Comparison of ENCODE assay signal across 20 cellular contexts in the genomic region with DNA sequence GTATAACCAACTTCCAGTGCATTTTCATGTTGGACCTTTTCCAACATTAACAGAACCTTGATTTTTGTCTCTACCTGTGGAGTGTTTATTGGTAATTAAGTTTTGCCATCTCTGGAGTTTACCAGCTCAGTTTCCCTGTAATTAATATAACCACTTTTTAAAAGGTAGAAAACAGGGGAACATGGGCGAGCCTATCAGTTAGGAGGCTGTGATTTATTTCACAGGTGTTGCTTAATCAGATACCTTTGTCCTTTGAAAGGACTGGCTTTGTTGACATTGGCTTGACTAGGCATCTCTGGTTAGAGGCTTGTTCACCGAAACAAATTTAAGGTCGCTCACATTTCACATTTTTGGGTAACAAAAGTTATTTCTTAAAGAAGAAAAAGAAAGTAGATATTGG. TPM values are rescaled to one million over a fixed set of nuclear protein-coding genes. Genes with fewer than 3 reads are reported as not detected.
DNase-seq lines count a peak whose midpoint lies in the region; ATAC-seq and TF ChIP-seq lines count a peak whose summit lies in the region.
"Had no signal": no experiment of that assay in that cellular context is flagged by ENCODE, and none has a peak within 500 bp of the region (broad histone marks: within the 10 kb centered on the region; RNA-seq: fewer than 3 reads in every experiment).

No MANE protein-coding gene starts in this region.

- H3K4me3 Mint-ChIP-seq in CD14-positive monocyte = no peak overlapping the region
- H3K4me3 Mint-ChIP-seq: activated T-cell treated with anti-CD3 and anti-CD28 coated beads, Interleukin-2, amount 50 U/mL, for 72 hours; IgD-negative memory B cell; immature natural killer cell; naive B cell had no signal

- H3K4me1 Mint-ChIP-seq in CD14-positive monocyte = no peaks in the 10 kb centered on the region
- H3K4me1 Mint-ChIP-seq: IgD-negative memory B cell, immature natural killer cell, naive B cell had no signal

- ATAC-seq in lower lobe of right lung (peak; percentile 68 to 78), GM18858 (IDR thresholded peaks at IDR 0.05; ENCODE audit: unreplicated experiment) (no peak)
- ATAC-seq: activated T-cell treated with anti-CD3 and anti-CD28 coated beads, Interleukin-2, amount 50 U/mL, for 72 hours; gastrocnemius medialis had no signal

- H3K36me3 ChIP-seq in lower lobe of right lung = no peaks in the 10 kb centered on the region
- H3K36me3 ChIP-seq: adrenal gland, gastrocnemius medialis, right atrium auricular region, upper lobe of left lung had no signal

- peak; percentile 22 for DNase-seq in NCI-H345 (lab: John Stamatoyannopoulos, UW)
- DNase-seq in NCI-H345 treated with DMSO at 0.1 percent for 48 hours (lab: John Stamatoyannopoulos, UW; ENCODE audit: unreplicated experiment) = no peak
- no peak for DNase-seq in lower lobe of right lung
- DNase-seq in CD14-positive monocyte (ENCODE audit: low spot score) = no peak
- DNase-seq in H4 (ENCODE audit: low spot score) = no peak
- no peak for DNase-seq in stimulated activated CD4-positive, alpha-beta T cell treated with anti-CD3 and anti-CD28 coated beads, Interleukin-4, amount 100 ng/mL, for 24 hours
- DNase-seq: activated CD4-positive, alpha-beta T cell treated with anti-CD3 and anti-CD28 coated beads, Interleukin-2, amount 50 U/mL, for 1 hour; activated T-cell treated with anti-CD3 and anti-CD28 coated beads, Interleukin-2, amount 50 U/mL, for 72 hours; adrenal gland; cerebellar nuclear complex; gastrocnemius medialis; immature natural killer cell; naive B cell; NCI-H187; T1000; upper lobe of left lung had no signal

- H3K4me3 ChIP-seq in lower lobe of right lung = peak overlapping the region; percentile 29
- H3K4me3 ChIP-seq: adrenal gland, gastrocnemius medialis, right atrium auricular region had no signal

- no peaks in the 10 kb centered on the region for H3K36me3 Mint-ChIP-seq in CD14-positive monocyte
- H3K36me3 Mint-ChIP-seq: IgD-negative memory B cell, immature natural killer cell, naive B cell had no signal

- peaks cover 0 to 3% (median 1%) of the 10 kb centered on the region in 7 donors for H3K9me3 Mint-ChIP-seq in CD14-positive monocyte

- intact Hi-C loops in lower lobe of right lung (cut with DNase I) = no loop called here
- intact Hi-C loops in CD14-positive monocyte (cut with micrococcal nuclease) = no loop called here

- H3K9me3 ChIP-seq in lower lobe of right lung = no peaks in the 10 kb centered on the region
- H3K9me3 ChIP-seq: adrenal gland, gastrocnemius medialis, right atrium auricular region, upper lobe of left lung had no signal

- no peaks in the 10 kb centered on the region for H3K27me3 Mint-ChIP-seq in CD14-positive monocyte (ENCODE audit: low read depth in 3 of 3)
- H3K27me3 Mint-ChIP-seq: IgD-negative memory B cell, naive B cell had no signal

- no peaks in the 10 kb centered on the region for H3K27me3 ChIP-seq in lower lobe of right lung (ENCODE audit: low read depth)
- H3K27me3 ChIP-seq: adrenal gland, gastrocnemius medialis, right atrium auricular region, upper lobe of left lung had no signal

- no peak overlapping the region for H3K27ac Mint-ChIP-seq in CD14-positive monocyte
- H3K27ac Mint-ChIP-seq: activated T-cell treated with anti-CD3 and anti-CD28 coated beads, Interleukin-2, amount 50 U/mL, for 72 hours; IgD-negative memory B cell; immature natural killer cell had no signal

- H3K27ac ChIP-seq in VCaP (peak overlapping the region; percentile 98), lower lobe of right lung (no peak overlapping the region)
- H3K27ac ChIP-seq: adrenal gland, gastrocnemius medialis, right atrium auricular region had no signal

- no peaks in the 10 kb centered on the region for H3K4me1 ChIP-seq in lower lobe of right lung
- H3K4me1 ChIP-seq: adrenal gland, gastrocnemius medialis, right atrium auricular region had no signal

- TF ChIP-seq CTCF in VCaP (conservative IDR thresholded peaks at IDR 0.05) = no peak
- no peak for TF ChIP-seq CTCF in lower lobe of right lung (IDR thresholded peaks at IDR 0.05)
- no peak for TF ChIP-seq CTCF in CD14-positive monocyte (IDR thresholded peaks at IDR 0.05)

RNA-seq across cellular contexts. Expression of a gene that starts 0.6 kb away (rescaled TPM):
- total RNA-seq in lower lobe of right lung = 9.8 TPM
- polyA plus RNA-seq in CD14-positive monocyte = not detected
- total RNA-seq in H4 (2014; rRNA removed; shearing (Covaris generic)) = 1.6 and 1.7 TPM in 2 replicates
- polyA plus RNA-seq: IgD-negative memory B cell had no signal
